In genomic region chr5:111159845-111160244, GRCh38 we compare ENCODE assay signal across 22 cellular contexts.
DNase-seq lines count a peak whose midpoint lies in the region; ATAC-seq, FAIRE-seq and TF ChIP-seq lines count a peak whose summit lies in the region.
"Had no signal": no experiment of that assay in that cellular context is flagged by ENCODE, and none has a peak within 500 bp of the region (broad histone marks: within the 10 kb centered on the region; RNA-seq: fewer than 3 reads in every experiment).

No MANE protein-coding gene starts in this region.

- no peak overlapping the region for H4K5ac ChIP-seq in H1 (ENCODE audit: insufficient read length, low read depth, low read length)

- H2BK120ac ChIP-seq in H1 (replicated peaks; ENCODE audit: low read depth, low read length): no peak overlapping the region

- H3K79me2 ChIP-seq in H1 (ENCODE audit: control insufficient read depth in 1 of 2, insufficient read depth in 2 of 2, low read length in 2 of 2): no peaks in the 10 kb centered on the region

- CTCF ChIA-PET in activated CD4-positive, alpha-beta T cell treated with anti-CD3 and anti-CD28 coated beads for 36 hours (lab: Charles Lee): interaction anchor here (0.6 to 4.9 kb wide), 6 partner anchors 11 to 345 kb away, joined by 3 to 62 read pairs (median 4); no protein-coding TSS in a partner anchor
- CTCF ChIA-PET in H1 (lab: Charles Lee; ENCODE audit: partially characterized antibody): interaction anchor here (0.7 to 8.3 kb wide), 28 partner anchors 8 to 561 kb away, joined by 3 to 163 read pairs (median 4); partner anchors contain the start of gene CAMK4

- H3K23ac ChIP-seq in H1 (ENCODE audit: insufficient read length): no peak overlapping the region

- H3K9me3 ChIP-seq in H1 (ENCODE audit: insufficient read depth in 2 of 2, low read depth in 1 of 2, low read length in 1 of 2): no peaks in the 10 kb centered on the region
- no peaks in the 10 kb centered on the region for H3K9me3 ChIP-seq in upper lobe of right lung
- H3K9me3 ChIP-seq: body of pancreas, gastrocnemius medialis, vagina had no signal

- no peak for DNase-seq in activated CD4-positive, alpha-beta T cell treated with anti-CD3 and anti-CD28 coated beads for 36 hours
- DNase-seq in activated CD4-positive, alpha-beta T cell treated with anti-CD3 and anti-CD28 coated beads for 1 hour: no peak
- DNase-seq in NAMALWA (ENCODE audit: low spot score) (peak; percentile 5), H1 (ENCODE audit: low read depth in 1 of 2, low spot score in 2 of 2) (no peak), upper lobe of right lung (no peak), H4 (ENCODE audit: low spot score) (no peak)
- no peak for DNase-seq in stimulated activated effector memory CD8-positive, alpha-beta T cell treated with anti-CD3 and anti-CD28 coated beads, Interleukin-12 subunit alpha, Interleukin-12 subunit beta, amount 100 ng/mL, for 72 hours (ENCODE audit: low spot score in 2 of 2)
- DNase-seq in activated CD8-positive, alpha-beta memory T cell treated with anti-CD3 and anti-CD28 coated beads for 24 hours: no peak
- DNase-seq: activated CD4-positive, alpha-beta T cell treated with anti-CD3 and anti-CD28 coated beads, Interleukin-2, amount 50 U/mL, for 4 hours; activated naive CD4-positive, alpha-beta T cell treated with anti-CD3 and anti-CD28 coated beads, Interleukin-2, amount 50 U/mL, for 16 hours; activated T-cell treated with anti-CD3 and anti-CD28 coated beads, Interleukin-2, amount 50 U/mL, for 4 hours; body of pancreas; CD4-positive, alpha-beta T cell; gastrocnemius medialis; MV-4-11; NCI-H2081 treated with DMSO at 0.1 percent for 48 hours; NCI-H526 treated with DMSO at 0.1 percent for 48 hours; RPMI8226 had no signal

- no peak overlapping the region for H2BK5ac ChIP-seq in H1 (ENCODE audit: low read depth, low read length)

- POLR2A ChIA-PET in activated CD4-positive, alpha-beta T cell treated with anti-CD3 and anti-CD28 coated beads for 36 hours (lab: Charles Lee): no interaction called here
- POLR2A ChIA-PET in H1 (lab: Charles Lee; ENCODE audit: partially characterized antibody): no interaction called here

- TF ChIP-seq RAD21 in H1 (IDR thresholded peaks at IDR 0.05 in 1 of 2, conservative IDR thresholded peaks at IDR 0.05 in 1 of 2; ENCODE audit: low read depth in 2 of 2, low read length in 2 of 2): peak; percentile 39 to 52; a peak in 3 of 4 replicates

- TF ChIP-seq CTCF in H1 (IDR thresholded peaks at IDR 0.05; ENCODE audit: control extremely low read depth in 1 of 3, insufficient read depth in 1 of 3, low read depth in 1 of 3, low read length in 3 of 3) (peak in 2 of 3 experiments; percentile 20 to 23; a peak in 2 of 4 replicates), upper lobe of right lung (IDR thresholded peaks at IDR 0.05) (no peak)

- H3K9ac ChIP-seq in H1 (replicated peaks in 1 of 4; ENCODE audit: extremely low read depth in 1 of 4, low read depth in 3 of 4, low read length in 3 of 4): no peak overlapping the region

- H3K4me3 ChIP-seq in H1 (ENCODE audit: extremely low read depth in 1 of 4, insufficient read depth in 2 of 4, low read depth in 3 of 4, low read length in 4 of 4): no peak overlapping the region
- H3K4me3 ChIP-seq in upper lobe of right lung: no peak overlapping the region
- H3K4me3 ChIP-seq: body of pancreas, gastrocnemius medialis, vagina had no signal

- H3K4me1 ChIP-seq in H1 (replicated peaks in 1 of 4; ENCODE audit: control insufficient read depth in 3 of 4, insufficient read depth in 4 of 4, low read length in 3 of 4) (no peaks in the 10 kb centered on the region), upper lobe of right lung (no peaks in the 10 kb centered on the region)
- H3K4me1 ChIP-seq: body of pancreas, gastrocnemius medialis, vagina had no signal

- no peak overlapping the region for H3K27ac Mint-ChIP-seq in activated CD4-positive, alpha-beta T cell treated with anti-CD3 and anti-CD28 coated beads for 36 hours
- H3K27ac Mint-ChIP-seq in stimulated activated effector memory CD8-positive, alpha-beta T cell treated with anti-CD3 and anti-CD28 coated beads, Interleukin-12 subunit alpha, Interleukin-12 subunit beta, amount 100 ng/mL, for 72 hours: peak overlapping the region; percentile 46
- H3K27ac Mint-ChIP-seq: CD4-positive, alpha-beta T cell; dendritic cell treated with granulocyte-macrophage colony-stimulating factor and Interleukin-4, amounts not matched to agents 40 ng/mL and 50 ng/mL, for 4 days had no signal

- peaks cover 19% of the 10 kb centered on the region for H3K4me1 Mint-ChIP-seq in activated CD4-positive, alpha-beta T cell treated with anti-CD3 and anti-CD28 coated beads for 36 hours
- H3K4me1 Mint-ChIP-seq in stimulated activated effector memory CD8-positive, alpha-beta T cell treated with anti-CD3 and anti-CD28 coated beads, Interleukin-12 subunit alpha, Interleukin-12 subunit beta, amount 100 ng/mL, for 72 hours: no peaks in the 10 kb centered on the region

- no peak overlapping the region for H2BK12ac ChIP-seq in H1 (ENCODE audit: low read depth, low read length)

- no peak for TF ChIP-seq EP300 in H1 (IDR thresholded peaks at IDR 0.05; ENCODE audit: borderline replicate concordance in 1 of 2, low read depth in 2 of 2, low read length in 2 of 2)

- H2AFZ ChIP-seq in H1 (ENCODE audit: low read length): no peak overlapping the region

- no peak overlapping the region for H3K14ac ChIP-seq in H1 (ENCODE audit: insufficient read length)

- H3K23me2 ChIP-seq in H1 (ENCODE audit: low read depth, low read length): no peaks in the 10 kb centered on the region

- no peaks in the 10 kb centered on the region for H3K27me3 Mint-ChIP-seq in activated CD4-positive, alpha-beta T cell treated with anti-CD3 and anti-CD28 coated beads for 36 hours
- H3K27me3 Mint-ChIP-seq: CD4-positive, alpha-beta T cell had no signal

- no peak overlapping the region for H3K4ac ChIP-seq in H1 (replicated peaks; ENCODE audit: insufficient read length, low read depth, low read length)

- H3K4me3 Mint-ChIP-seq in activated CD4-positive, alpha-beta T cell treated with anti-CD3 and anti-CD28 coated beads for 36 hours: no peak overlapping the region
- no peak overlapping the region for H3K4me3 Mint-ChIP-seq in stimulated activated effector memory CD8-positive, alpha-beta T cell treated with anti-CD3 and anti-CD28 coated beads, Interleukin-12 subunit alpha, Interleukin-12 subunit beta, amount 100 ng/mL, for 72 hours
- H3K4me3 Mint-ChIP-seq: activated T-cell treated with anti-CD3 and anti-CD28 coated beads, Interleukin-2, amount 50 U/mL, for 4 hours; CD4-positive, alpha-beta T cell; dendritic cell treated with granulocyte-macrophage colony-stimulating factor and Interleukin-4, amounts not matched to agents 40 ng/mL and 50 ng/mL, for 4 days had no signal

- H3K27ac ChIP-seq in H1 (ENCODE audit: low read depth, low read length): no peak overlapping the region
- no peak overlapping the region for H3K27ac ChIP-seq in upper lobe of right lung
- H3K27ac ChIP-seq: body of pancreas, epithelial cell of prostate, gastrocnemius medialis, vagina had no signal

- no peaks in the 10 kb centered on the region for H3K9me3 Mint-ChIP-seq in activated CD4-positive, alpha-beta T cell treated with anti-CD3 and anti-CD28 coated beads for 36 hours (ENCODE audit: low read depth)
- H3K9me3 Mint-ChIP-seq in stimulated activated effector memory CD8-positive, alpha-beta T cell treated with anti-CD3 and anti-CD28 coated beads, Interleukin-12 subunit alpha, Interleukin-12 subunit beta, amount 100 ng/mL, for 72 hours: no peaks in the 10 kb centered on the region
- H3K9me3 Mint-ChIP-seq: activated T-cell treated with anti-CD3 and anti-CD28 coated beads, Interleukin-2, amount 50 U/mL, for 4 hours; CD4-positive, alpha-beta T cell; dendritic cell treated with granulocyte-macrophage colony-stimulating factor and Interleukin-4, amounts not matched to agents 40 ng/mL and 50 ng/mL, for 4 days had no signal

- TF ChIP-seq POLR2A in H1 (IDR thresholded peaks at IDR 0.05; ENCODE audit: control extremely low read depth in 1 of 2, low read depth in 2 of 2, low read length in 2 of 2): no peak

- H2BK15ac ChIP-seq in H1 (ENCODE audit: low read length): no peak overlapping the region

- H3K36me3 ChIP-seq in H1 (ENCODE audit: control insufficient read depth in 2 of 4, insufficient read depth in 4 of 4, low read length in 3 of 4) (no peaks in the 10 kb centered on the region), upper lobe of right lung (no peaks in the 10 kb centered on the region)
- H3K36me3 ChIP-seq: gastrocnemius medialis, vagina had no signal

- FAIRE-seq in H1 (lab: Jason Lieb, UNC): no peak

- H4K20me1 ChIP-seq in H1 (replicated peaks in 1 of 2; ENCODE audit: control insufficient read depth in 1 of 2, insufficient read depth in 2 of 2, low read length in 2 of 2): no peaks in the 10 kb centered on the region

- H2BK20ac ChIP-seq in H1 (ENCODE audit: low read length): no peak overlapping the region

- no peak overlapping the region for H2AK5ac ChIP-seq in H1 (ENCODE audit: low read depth, low read length)

- H3K27me3 ChIP-seq in H1 (replicated peaks in 1 of 4; ENCODE audit: control insufficient read depth in 3 of 4, extremely low read depth in 1 of 4, insufficient read depth in 3 of 4, low read length in 3 of 4): no peaks in the 10 kb centered on the region
- H3K27me3 ChIP-seq in upper lobe of right lung: no peaks in the 10 kb centered on the region
- H3K27me3 ChIP-seq: body of pancreas, gastrocnemius medialis, vagina had no signal

- H3K79me1 ChIP-seq in H1 (ENCODE audit: low read depth, low read length): no peaks in the 10 kb centered on the region

- H3K4me2 ChIP-seq in H1 (ENCODE audit: insufficient read depth in 1 of 2, low read depth in 2 of 2, low read length in 2 of 2): no peak overlapping the region

- no peaks in the 10 kb centered on the region for H3K36me3 Mint-ChIP-seq in activated CD4-positive, alpha-beta T cell treated with anti-CD3 and anti-CD28 coated beads for 36 hours (ENCODE audit: low read depth)
- H3K36me3 Mint-ChIP-seq in stimulated activated effector memory CD8-positive, alpha-beta T cell treated with anti-CD3 and anti-CD28 coated beads, Interleukin-12 subunit alpha, Interleukin-12 subunit beta, amount 100 ng/mL, for 72 hours: no peaks in the 10 kb centered on the region

- no peak overlapping the region for H3K18ac ChIP-seq in H1 (ENCODE audit: extremely low read depth, low read length)

- H4K8ac ChIP-seq in H1 (ENCODE audit: extremely low read depth, insufficient read depth, low read length): no peak overlapping the region

- WGBS in H1 (ENCODE audit: extremely low coverage in 1 of 2, insufficient coverage in 1 of 2, insufficient read length in 1 of 2, insufficient replicate concordance in 2 of 2, low coverage in 1 of 2, low lambda C conversion rate in 2 of 2, missing lambda C conversion rate in 1 of 2), 2 experiments: 61% methylated on average over 7 of the region's 7 CpGs; no CpG with 5 or more reads in 1 of the 2 experiments

- H4K91ac ChIP-seq in H1 (replicated peaks; ENCODE audit: insufficient read length, low read length): no peak overlapping the region

- H3K56ac ChIP-seq in H1 (replicated peaks; ENCODE audit: insufficient read length, low read depth, low read length): no peak overlapping the region

- ATAC-seq in activated CD4-positive, alpha-beta T cell treated with anti-CD3 and anti-CD28 coated beads for 36 hours: peak; percentile 76
- ATAC-seq in stimulated activated effector memory CD8-positive, alpha-beta T cell treated with anti-CD3 and anti-CD28 coated beads, Interleukin-12 subunit alpha, Interleukin-12 subunit beta, amount 100 ng/mL, for 72 hours: no peak
- ATAC-seq in upper lobe of right lung: no peak
- ATAC-seq: body of pancreas, gastrocnemius medialis, left lobe of liver had no signal

- intact Hi-C loops in activated CD4-positive, alpha-beta T cell treated with anti-CD3 and anti-CD28 coated beads for 36 hours (cut with DNase I, micrococcal nuclease): loop anchor here (1.0 to 10.0 kb wide), 5 partner anchors 64 to 987 kb away; partner anchors contain the start of genes CAMK4 (in 1 of the 2) and STARD4 (in 1 of the 2)
- intact Hi-C loops in upper lobe of right lung (cut with DNase I): no loop called here
